In genomic region chr13:113030259-113030640, GRCh38 we compare ENCODE assay signal across 6 cellular contexts.
A peak's percentile ranks its signal among the peaks of the same experiment; 100 is the strongest.
DNase-seq lines count a peak whose midpoint lies in the region; ATAC-seq, FAIRE-seq and TF ChIP-seq lines count a peak whose summit lies in the region.
"Not testable (repeated sequence)": the region's sequence is repeated elsewhere in the genome, so short reads cannot be mapped to it uniquely, and the experiment has no call there.

No MANE protein-coding gene starts in this region.

- not testable (repeated sequence) for TF ChIP-seq CTCF in heart left ventricle (IDR thresholded peaks at IDR 0.05); kidney (IDR thresholded peaks at IDR 0.05; ENCODE audit: borderline replicate concordance, extremely low read depth, insufficient read depth); HepG2 (CRISPR knock-in tag; IDR thresholded peaks at IDR 0.05); right lobe of liver (IDR thresholded peaks at IDR 0.05)

- TF ChIP-seq RAD21 in HepG2 (CRISPR knock-in tag; IDR thresholded peaks at IDR 0.05) = not testable (repeated sequence)

- not testable (repeated sequence) for H3K4me3 ChIP-seq in heart left ventricle; right cardiac atrium (ENCODE audit: low read length); kidney (ENCODE audit: low read length in 2 of 2); HepG2 (replicated peaks in 1 of 3; ENCODE audit: insufficient read depth in 1 of 3, low read depth in 2 of 3, low read length in 3 of 3); right lobe of liver

- in situ Hi-C loops in HepG2 (cut with HindIII; ENCODE audit: extremely low pct_ligation_motif_present, low pct_unique_long_range_greater_than_20kb) = not testable (repeated sequence)

- not testable (repeated sequence) for BruUV-seq in HepG2 (replicated peaks; lab: Mats Ljungman, UMichigan)

- TF ChIP-seq EP300 in HepG2 (IDR thresholded peaks at IDR 0.05; ENCODE audit: low read depth in 2 of 2, low read length in 2 of 2); HepG2 (CRISPR knock-in tag; IDR thresholded peaks at IDR 0.05; ENCODE audit: borderline replicate concordance): not testable (repeated sequence)

- DNase-seq in heart left ventricle = peak in 3 of 5 donors; percentile 17 to 33 (median 18)
- peak in 2 of 3 donors; percentile 57 to 63 for DNase-seq in right cardiac atrium
- peak; percentile 54 for DNase-seq in kidney
- not testable (repeated sequence) for DNase-seq in HepG2 (ENCODE audit: low spot score); urothelium cell line (ENCODE audit: low spot score)
- peak in 2 of 3 donors; percentile 14 to 52 for DNase-seq in right lobe of liver

- H3K4me1 ChIP-seq in heart left ventricle (peaks cover 0 to 16% (median 5%) of the 10 kb centered on the region in 12 donors), HepG2 (ENCODE audit: insufficient read depth, low read length) (peaks cover 14% of the 10 kb centered on the region; the same call in 1 of the 2 replicates)
- not testable (repeated sequence) for H3K4me1 ChIP-seq in right cardiac atrium (ENCODE audit: control insufficient read depth, insufficient read depth, low read length); kidney (ENCODE audit: control insufficient read depth in 1 of 2, insufficient read depth in 1 of 2, low read depth in 1 of 2, low read length in 2 of 2); right lobe of liver

- H4K20me1 ChIP-seq in HepG2 (ENCODE audit: insufficient read depth, low read length) = not testable (repeated sequence)

- not testable (repeated sequence) for H3K4me2 ChIP-seq in HepG2 (ENCODE audit: low read depth, low read length)

- not testable (repeated sequence) for FAIRE-seq in kidney (lab: Jason Lieb, UNC); HepG2 (lab: Jason Lieb, UNC)
- FAIRE-seq in urothelium cell line (lab: Jason Lieb, UNC) = peak; percentile 53

- not testable (repeated sequence) for ATAC-seq in heart left ventricle, right cardiac atrium, HepG2, right lobe of liver

- intact Hi-C loops in heart left ventricle (cut with DNase I) (loop anchor here in 7 of 10 donors (1.0 to 10.0 kb wide), 5 partner anchors 78 to 365 kb away; no protein-coding TSS in a partner anchor), right cardiac atrium (cut with DNase I) (loop anchor here in 1 of 4 donors (2.0 to 10.0 kb wide), 3 partner anchors 87 to 365 kb away; no protein-coding TSS in a partner anchor), right lobe of liver (cut with DNase I) (loop anchor here (5.0 kb wide), 1 partner anchor 88 kb away; no protein-coding TSS in a partner anchor)
- intact Hi-C loops in kidney (cut with DNase I); HepG2 (cut with micrococcal nuclease; ENCODE audit: unreplicated experiment): not testable (repeated sequence)

- H3K27me3 ChIP-seq in heart left ventricle; right cardiac atrium (ENCODE audit: control insufficient read depth, insufficient read depth); HepG2 (ENCODE audit: control insufficient read depth in 1 of 2, insufficient read depth in 2 of 2, low read length in 2 of 2); right lobe of liver: not testable (repeated sequence)

- WGBS in heart left ventricle, 4 donors = 77 to 95% (median 88%) methylated on average over 30 to 38 of the region's 38 CpGs
- 89% methylated on average over 38 of the region's 38 CpGs for WGBS in right cardiac atrium
- WGBS in HepG2 (ENCODE audit: low lambda C conversion rate) = 80% methylated on average over 20 of the region's 38 CpGs
- WGBS in right lobe of liver (ENCODE audit: insufficient coverage, low coverage, low lambda C conversion rate, missing lambda C conversion rate) = 61% methylated on average over 10 of the region's 38 CpGs

- H3K9me3 ChIP-seq in heart left ventricle; right cardiac atrium (ENCODE audit: control insufficient read depth, low read length); kidney (ENCODE audit: control insufficient read depth in 1 of 2, low read length in 2 of 2); HepG2 (ENCODE audit: low read length); right lobe of liver: not testable (repeated sequence)

- not testable (repeated sequence) for H3K36me3 ChIP-seq in heart left ventricle; kidney (ENCODE audit: control insufficient read depth in 1 of 2, insufficient read depth in 2 of 2, low read length in 2 of 2); HepG2 (replicated peaks in 1 of 2; ENCODE audit: control insufficient read depth in 1 of 2, insufficient read depth in 2 of 2, low read length in 2 of 2); right lobe of liver

- H3K9ac ChIP-seq in kidney (ENCODE audit: low read length in 2 of 2); HepG2 (ENCODE audit: insufficient read depth, low read depth, low read length): not testable (repeated sequence)

- not testable (repeated sequence) for H3K27ac ChIP-seq in heart left ventricle; right cardiac atrium (ENCODE audit: low read length); kidney (ENCODE audit: low read depth in 2 of 2, low read length in 2 of 2); HepG2 (ENCODE audit: extremely low read length, insufficient read depth, low read length); right lobe of liver

- H2AFZ ChIP-seq in HepG2 (ENCODE audit: low read length) = not testable (repeated sequence)

- CTCF ChIA-PET in HepG2 (lab: Yijun Ruan, JAX; ENCODE audit: low intra/inter-chr PET ratio, low total read pairs) = interaction anchor here (2.7 kb wide), 1 partner anchor 88 kb away, joined by 45 read pairs; no protein-coding TSS in a partner anchor

- H3K79me2 ChIP-seq in HepG2 (ENCODE audit: insufficient read depth, low read length) = not testable (repeated sequence)

- POLR2A ChIA-PET in HepG2 (lab: Yijun Ruan, JAX) = interaction anchor here (1.6 kb wide), 1 partner anchor 61 kb away, joined by 3 read pairs; no protein-coding TSS in a partner anchor

- not testable (repeated sequence) for TF ChIP-seq POLR2A in heart left ventricle (IDR thresholded peaks at IDR 0.05); HepG2 (IDR thresholded peaks at IDR 0.05; ENCODE audit: insufficient read depth in 1 of 2, low read depth in 2 of 2, low read length in 2 of 2); right lobe of liver (IDR thresholded peaks at IDR 0.05)

TF ChIP-seq in HepG2, 621 proteins besides CTCF, POLR2A, EP300 and RAD21:
- peak; percentile 27 for TF ChIP-seq AGO2 (optimal IDR thresholded peaks at IDR 0.05; ENCODE audit: low read depth, low read length)
TF ChIP-seq in HepG2: peak in this region for 1; not testable (repeated sequence) for 620.
